ENCODE assay signal across 9 cellular contexts in genomic region chr7:17651926-17652385, GRCh38.
DNase-seq lines count a peak whose midpoint lies in the region; ATAC-seq and TF ChIP-seq lines count a peak whose summit lies in the region.
"Had no signal": no experiment of that assay in that cellular context is flagged by ENCODE, and none has a peak within 500 bp of the region (broad histone marks: within the 10 kb centered on the region; RNA-seq: fewer than 3 reads in every experiment).

No MANE protein-coding gene starts in this region.

- POLR2A ChIA-PET in AG04449 (lab: Yijun Ruan, JAX) (interaction anchor here (1.0 kb wide), 1 partner anchor 10 kb away, joined by 3 read pairs; no protein-coding TSS in a partner anchor), RWPE1 (lab: Yijun Ruan, JAX; ENCODE audit: low non-redundant PET) (no interaction called here)

- ATAC-seq in omental fat pad (ENCODE audit: low FRiP score): peak; percentile 91
- no peak for ATAC-seq in stimulated activated naive CD8-positive, alpha-beta T cell treated with anti-CD3 and anti-CD28 coated beads, Interleukin-15, amount 100 ng/mL, for 72 hours
- no peak for ATAC-seq in HG02852 (IDR thresholded peaks at IDR 0.05; ENCODE audit: unreplicated experiment)
- ATAC-seq in GM21737 (IDR thresholded peaks at IDR 0.05; ENCODE audit: unreplicated experiment): no peak

- no peak overlapping the region for H3K4me3 ChIP-seq in AG04449 (ENCODE audit: low read depth, low read length)
- H3K4me3 ChIP-seq: BLaER1 treated with 17β-estradiol and CSF1 and Interleukin-3, amounts not matched to agents 10 nM and 100 nM had no signal

- no peaks in the 10 kb centered on the region for H3K4me1 Mint-ChIP-seq in stimulated activated naive CD8-positive, alpha-beta T cell treated with anti-CD3 and anti-CD28 coated beads, Interleukin-15, amount 100 ng/mL, for 72 hours

- H3K4me3 Mint-ChIP-seq in stimulated activated naive CD8-positive, alpha-beta T cell treated with anti-CD3 and anti-CD28 coated beads, Interleukin-15, amount 100 ng/mL, for 72 hours: no peak overlapping the region

- H3K27me3 Mint-ChIP-seq in stimulated activated naive CD8-positive, alpha-beta T cell treated with anti-CD3 and anti-CD28 coated beads, Interleukin-15, amount 100 ng/mL, for 72 hours: peaks cover 23% of the 10 kb centered on the region

- peak; percentile 4 for TF ChIP-seq CTCF in AG04449 (IDR thresholded peaks at IDR 0.05; ENCODE audit: insufficient read depth, low read length, missing control alignments)
- TF ChIP-seq CTCF in RWPE1 (conservative IDR thresholded peaks at IDR 0.05; ENCODE audit: low read depth): peak; percentile 68
- TF ChIP-seq CTCF in omental fat pad (IDR thresholded peaks at IDR 0.05): peak in 1 of 3 donors; percentile 34

- DNase-seq in AG04449 (ENCODE audit: low read depth, low spot score): peak; percentile 82
- no peak for DNase-seq in RWPE1 (ENCODE audit: low spot score)
- peak; percentile 100 for DNase-seq in fibroblast of peridontal ligament (ENCODE audit: extremely low read depth)
- DNase-seq in omental fat pad (ENCODE audit: low spot score): no peak
- DNase-seq in stimulated activated naive CD8-positive, alpha-beta T cell treated with anti-CD3 and anti-CD28 coated beads, Interleukin-15, amount 100 ng/mL, for 72 hours: no peak
- no peak for DNase-seq in NCI-H1105 (lab: John Stamatoyannopoulos, UW)

- H3K27ac ChIP-seq in RWPE1: peak overlapping the region; percentile 73
- H3K27ac ChIP-seq: BLaER1 treated with 17β-estradiol and CSF1 and Interleukin-3, amounts not matched to agents 10 nM and 100 nM had no signal

- CTCF ChIA-PET in AG04449 (lab: Yijun Ruan, JAX): interaction anchor here (0.6 to 3.1 kb wide), 12 partner anchors 11 to 734 kb away, joined by 3 to 10 read pairs (median 3); partner anchors contain the start of gene AHR
- CTCF ChIA-PET in RWPE1 (lab: Yijun Ruan, JAX): interaction anchor here (0.6 to 0.7 kb wide), 2 partner anchors 283 to 349 kb away, joined by 3 to 5 read pairs; no protein-coding TSS in a partner anchor

- no peaks in the 10 kb centered on the region for H3K9me3 Mint-ChIP-seq in stimulated activated naive CD8-positive, alpha-beta T cell treated with anti-CD3 and anti-CD28 coated beads, Interleukin-15, amount 100 ng/mL, for 72 hours

- H3K27ac Mint-ChIP-seq in stimulated activated naive CD8-positive, alpha-beta T cell treated with anti-CD3 and anti-CD28 coated beads, Interleukin-15, amount 100 ng/mL, for 72 hours: no peak overlapping the region

Comparison
In these comparisons a context has a peak if more than half of its experiments do, and no peak if none do; other contexts are left out.
1. DNase-seq: peak in AG04449 (single experiment) and fibroblast of peridontal ligament (single experiment); none in RWPE1 (single experiment), omental fat pad (single experiment), stimulated activated naive CD8-positive, alpha-beta T cell treated with anti-CD3 and anti-CD28 coated beads, Interleukin-15, amount 100 ng/mL, for 72 hours (0 of 2) and NCI-H1105 (single experiment).